Comparison of ENCODE assay signal across 17 cellular contexts in genomic region chr9:126347093-126347492, GRCh38. TPM values are rescaled to one million over a fixed set of nuclear protein-coding genes. Genes with fewer than 3 reads are reported as not detected.
DNase-seq lines count a peak whose midpoint lies in the region; ATAC-seq, FAIRE-seq and TF ChIP-seq lines count a peak whose summit lies in the region.
"Had no signal": no experiment of that assay in that cellular context is flagged by ENCODE, and none has a peak within 500 bp of the region (broad histone marks: within the 10 kb centered on the region; RNA-seq: fewer than 3 reads in every experiment).

No MANE protein-coding gene starts in this region.

- TF ChIP-seq CTCF in breast epithelium (IDR thresholded peaks at IDR 0.05) (no peak), MCF 10A (IDR thresholded peaks at IDR 0.05; ENCODE audit: unreplicated experiment) (no peak), H1 (IDR thresholded peaks at IDR 0.05; ENCODE audit: control extremely low read depth in 1 of 3, insufficient read depth in 1 of 3, low read depth in 1 of 3, low read length in 3 of 3) (no peak), gastrocnemius medialis (IDR thresholded peaks at IDR 0.05 in 4 of 5, conservative IDR thresholded peaks at IDR 0.05 in 1 of 5) (no peak)

- no peak overlapping the region for H3K4ac ChIP-seq in H1 (replicated peaks; ENCODE audit: insufficient read length, low read depth, low read length)

- H3K56ac ChIP-seq in H1 (replicated peaks; ENCODE audit: insufficient read length, low read depth, low read length): no peak overlapping the region

- H2BK5ac ChIP-seq in H1 (ENCODE audit: low read depth, low read length): peak overlapping the region; percentile 73; the same call in 1 of the 2 replicates

- TF ChIP-seq RAD21 in H1 (IDR thresholded peaks at IDR 0.05 in 1 of 2, conservative IDR thresholded peaks at IDR 0.05 in 1 of 2; ENCODE audit: low read depth in 2 of 2, low read length in 2 of 2): no peak

- POLR2A ChIA-PET in MCF 10A (lab: Yijun Ruan, JAX) (no interaction called here), H1 (lab: Charles Lee; ENCODE audit: partially characterized antibody) (no interaction called here)
- POLR2A ChIA-PET in naive thymus-derived CD4-positive, alpha-beta T cell (lab: Charles Lee): no interaction called here

- in situ Hi-C loops in gastrocnemius medialis (cut with MboI; ENCODE audit: low sequenced_read_pairs in 4 of 4): no loop called here

- H3K27ac ChIP-seq in breast epithelium: peak overlapping the region; percentile 48 to 80
- no peak overlapping the region for H3K27ac ChIP-seq in H1 (ENCODE audit: low read depth, low read length)
- H3K27ac ChIP-seq in naive thymus-derived CD4-positive, alpha-beta T cell (ENCODE audit: low read depth, low read length): no peak overlapping the region
- peak overlapping the region; percentile 29 for H3K27ac ChIP-seq in urinary bladder (ENCODE audit: low read depth)
- H3K27ac ChIP-seq in gastrocnemius medialis: peak overlapping the region in 1 of 4 donors; percentile 63
- H3K27ac ChIP-seq: A549 had no signal

- no peak overlapping the region for H4K8ac ChIP-seq in H1 (ENCODE audit: extremely low read depth, insufficient read depth, low read length)

- H3K9me3 ChIP-seq in breast epithelium (peaks cover 0 to 5% of the 10 kb centered on the region in 2 donors), H1 (ENCODE audit: insufficient read depth in 2 of 2, low read depth in 1 of 2, low read length in 1 of 2) (no peaks in the 10 kb centered on the region; a peak in 1 of 4 replicates), gastrocnemius medialis (no peaks in the 10 kb centered on the region)
- H3K9me3 ChIP-seq in naive thymus-derived CD4-positive, alpha-beta T cell (ENCODE audit: control insufficient read depth in 2 of 3, low read length in 3 of 3): no peaks in the 10 kb centered on the region

- CTCF ChIA-PET in MCF 10A (lab: Yijun Ruan, JAX): interaction anchor here (1.4 kb wide), 1 partner anchor 15 kb away, joined by 4 read pairs; no protein-coding TSS in a partner anchor
- CTCF ChIA-PET in H1 (lab: Charles Lee; ENCODE audit: partially characterized antibody): interaction anchor here (0.9 to 1.1 kb wide), 2 partner anchors 59 to 103 kb away, joined by 3 read pairs; no protein-coding TSS in a partner anchor
- CTCF ChIA-PET in naive thymus-derived CD4-positive, alpha-beta T cell (lab: Charles Lee): interaction anchor here (0.7 kb wide), 1 partner anchor 13 kb away, joined by 3 read pairs; no protein-coding TSS in a partner anchor

- no peaks in the 10 kb centered on the region for H3K27me3 Mint-ChIP-seq in MCF 10A (ENCODE audit: insufficient read depth, unreplicated experiment)
- peaks cover 0 to 19% (median 0%) of the 10 kb centered on the region in 5 donors for H3K27me3 Mint-ChIP-seq in naive thymus-derived CD4-positive, alpha-beta T cell
- H3K27me3 Mint-ChIP-seq: activated CD8-positive, alpha-beta T cell treated with anti-CD3 and anti-CD28 coated beads for 36 hours had no signal

- H3K79me1 ChIP-seq in H1 (ENCODE audit: low read depth, low read length): no peaks in the 10 kb centered on the region

- H2BK15ac ChIP-seq in H1 (ENCODE audit: low read length): 0 out of 2 replicates have a peak overlapping the region, but pooled peaks have one; percentile 49

- H3K36me3 ChIP-seq in breast epithelium (no peaks in the 10 kb centered on the region), H1 (ENCODE audit: control insufficient read depth in 2 of 4, insufficient read depth in 4 of 4, low read length in 3 of 4) (no peaks in the 10 kb centered on the region; a peak in 2 of 8 replicates), urinary bladder (ENCODE audit: insufficient read depth) (no peaks in the 10 kb centered on the region), gastrocnemius medialis (peaks cover 0 to 6% of the 10 kb centered on the region in 2 donors)
- no peaks in the 10 kb centered on the region for H3K36me3 ChIP-seq in naive thymus-derived CD4-positive, alpha-beta T cell (ENCODE audit: control insufficient read depth in 2 of 3, insufficient read depth in 3 of 3, low read length in 3 of 3)

- peaks cover 0 to 7% of the 10 kb centered on the region in 2 donors for H3K4me1 ChIP-seq in breast epithelium
- peaks cover 2 to 11% (median 7%) of the 10 kb centered on the region in 4 experiments for H3K4me1 ChIP-seq in H1 (replicated peaks in 1 of 4; ENCODE audit: control insufficient read depth in 3 of 4, insufficient read depth in 4 of 4, low read length in 3 of 4)
- H3K4me1 ChIP-seq in naive thymus-derived CD4-positive, alpha-beta T cell (ENCODE audit: control insufficient read depth in 2 of 2, insufficient read depth in 2 of 2, low read length in 2 of 2): no peaks in the 10 kb centered on the region
- no peaks in the 10 kb centered on the region for H3K4me1 ChIP-seq in urinary bladder (ENCODE audit: insufficient read depth)
- peaks cover 24 to 28% of the 10 kb centered on the region in 2 donors for H3K4me1 ChIP-seq in gastrocnemius medialis
- H3K4me1 ChIP-seq: A549 had no signal

- H3K27me3 ChIP-seq in breast epithelium (no peaks in the 10 kb centered on the region), H1 (replicated peaks in 1 of 4; ENCODE audit: control insufficient read depth in 3 of 4, extremely low read depth in 1 of 4, insufficient read depth in 3 of 4, low read length in 3 of 4) (0 out of 7 replicates have a peak, but pooled peaks cover 0 to 2% (median 0%) of the 10 kb centered on the region in 4 experiments), gastrocnemius medialis (no peaks in the 10 kb centered on the region)
- no peaks in the 10 kb centered on the region for H3K27me3 ChIP-seq in naive thymus-derived CD4-positive, alpha-beta T cell (ENCODE audit: control insufficient read depth in 2 of 2, insufficient read depth in 2 of 2, low read length in 2 of 2)

- FAIRE-seq in H1 (lab: Jason Lieb, UNC): no peak
- FAIRE-seq: A549 had no signal

- intact Hi-C loops in breast epithelium (cut with DNase I; ENCODE audit: low total_unique reads): no loop called here
- intact Hi-C loops in MCF 10A (cut with micrococcal nuclease): no loop called here
- intact Hi-C loops in naive thymus-derived CD4-positive, alpha-beta T cell (cut with micrococcal nuclease): no loop called here
- intact Hi-C loops in gastrocnemius medialis (cut with DNase I; ENCODE audit: low total_unique reads): no loop called here

- no peak for TF ChIP-seq EP300 in H1 (IDR thresholded peaks at IDR 0.05; ENCODE audit: borderline replicate concordance in 1 of 2, low read depth in 2 of 2, low read length in 2 of 2)

- BruUV-seq in MCF 10A (replicated peaks; lab: Mats Ljungman, UMichigan): no TSS peak

- H3K14ac ChIP-seq in H1 (ENCODE audit: insufficient read length): no peak overlapping the region

- H3K23me2 ChIP-seq in H1 (ENCODE audit: low read depth, low read length): no peaks in the 10 kb centered on the region; the same call in 1 of the 2 replicates

- H2BK12ac ChIP-seq in H1 (ENCODE audit: low read depth, low read length): 0 out of 2 replicates have a peak overlapping the region, but pooled peaks have one; percentile 82

- peak overlapping the region; percentile 52; the same call in 1 of the 2 replicates for H3K18ac ChIP-seq in H1 (ENCODE audit: extremely low read depth, low read length)

- H3K9me3 Mint-ChIP-seq in MCF 10A (ENCODE audit: unreplicated experiment): no peaks in the 10 kb centered on the region
- H3K9me3 Mint-ChIP-seq in naive thymus-derived CD4-positive, alpha-beta T cell: peaks cover 0 to 18% (median 7%) of the 10 kb centered on the region in 11 donors

- no peak overlapping the region for H3K4me3 Mint-ChIP-seq in MCF 10A (ENCODE audit: unreplicated experiment)
- no peak overlapping the region for H3K4me3 Mint-ChIP-seq in naive thymus-derived CD4-positive, alpha-beta T cell
- H3K4me3 Mint-ChIP-seq: activated CD8-positive, alpha-beta T cell treated with anti-CD3 and anti-CD28 coated beads for 36 hours had no signal

- H3K4me1 Mint-ChIP-seq in MCF 10A (ENCODE audit: insufficient read depth, unreplicated experiment): peaks cover 12% of the 10 kb centered on the region
- peaks cover 0 to 10% (median 5%) of the 10 kb centered on the region in 7 donors for H3K4me1 Mint-ChIP-seq in naive thymus-derived CD4-positive, alpha-beta T cell

- TF ChIP-seq POLR2A in breast epithelium (IDR thresholded peaks at IDR 0.05) (no peak), H1 (IDR thresholded peaks at IDR 0.05; ENCODE audit: control extremely low read depth in 1 of 2, low read depth in 2 of 2, low read length in 2 of 2) (no peak), gastrocnemius medialis (IDR thresholded peaks at IDR 0.05) (no peak)

- DNase-seq in breast epithelium (ENCODE audit: low spot score in 2 of 2) (no peak), MCF 10A (ENCODE audit: unreplicated experiment) (no peak), H1 (ENCODE audit: low read depth in 1 of 2, low spot score in 2 of 2) (no peak), NCI-H748 (lab: John Stamatoyannopoulos, UW; ENCODE audit: unreplicated experiment) (no peak), gastrocnemius medialis (no peak)
- no peak for DNase-seq in naive thymus-derived CD4-positive, alpha-beta T cell
- DNase-seq: activated CD8-positive, alpha-beta T cell treated with anti-CD3 and anti-CD28 coated beads for 36 hours; anterior cingulate cortex; COR-L47; GF-D8; KG1; NCI-H2029 treated with DMSO at 0.1 percent for 48 hours; NCI-H774; stimulated activated CD4-positive, alpha-beta T cell treated with anti-CD3 and anti-CD28 coated beads, Interleukin-2, amount 100 ng/mL, for 24 hours had no signal

- 0 out of 2 replicates have a peak overlapping the region, but pooled peaks have one; percentile 44 for H2AK5ac ChIP-seq in H1 (ENCODE audit: low read depth, low read length)

- peaks cover 5% of the 10 kb centered on the region for H3K36me3 Mint-ChIP-seq in MCF 10A (ENCODE audit: insufficient read depth, unreplicated experiment)
- H3K36me3 Mint-ChIP-seq in naive thymus-derived CD4-positive, alpha-beta T cell: peaks cover 2 to 48% (median 28%) of the 10 kb centered on the region in 5 donors

- WGBS in H1 (ENCODE audit: extremely low coverage in 1 of 2, insufficient coverage in 1 of 2, insufficient read length in 1 of 2, insufficient replicate concordance in 2 of 2, low coverage in 1 of 2, low lambda C conversion rate in 2 of 2, missing lambda C conversion rate in 1 of 2), 2 experiments: 88% methylated on average over 5 of the region's 5 CpGs; no CpG with 5 or more reads in 1 of the 2 experiments
- 89% methylated on average over 5 of the region's 5 CpGs for WGBS in urinary bladder

- H3K27ac Mint-ChIP-seq in MCF 10A (ENCODE audit: low read depth, unreplicated experiment): no peak overlapping the region
- peak overlapping the region in 1 of 9 donors; percentile 16 for H3K27ac Mint-ChIP-seq in naive thymus-derived CD4-positive, alpha-beta T cell
- H3K27ac Mint-ChIP-seq: activated CD8-positive, alpha-beta T cell treated with anti-CD3 and anti-CD28 coated beads for 36 hours had no signal

- H4K20me1 ChIP-seq in H1 (replicated peaks in 1 of 2; ENCODE audit: control insufficient read depth in 1 of 2, insufficient read depth in 2 of 2, low read length in 2 of 2): no peaks in the 10 kb centered on the region

- H3K4me2 ChIP-seq in H1 (ENCODE audit: insufficient read depth in 1 of 2, low read depth in 2 of 2, low read length in 2 of 2): no peak overlapping the region; a peak in 1 of 4 replicates
- H3K4me2 ChIP-seq: A549 had no signal

- no peak overlapping the region for H3K23ac ChIP-seq in H1 (ENCODE audit: insufficient read length)

- H2AFZ ChIP-seq in H1 (ENCODE audit: low read length): no peak overlapping the region

- peak overlapping the region; percentile 21; the same call in 1 of the 2 replicates for H2BK20ac ChIP-seq in H1 (ENCODE audit: low read length)

- no peaks in the 10 kb centered on the region for H3K79me2 ChIP-seq in H1 (ENCODE audit: control insufficient read depth in 1 of 2, insufficient read depth in 2 of 2, low read length in 2 of 2)

- H2BK120ac ChIP-seq in H1 (replicated peaks; ENCODE audit: low read depth, low read length): no peak overlapping the region

- no peak overlapping the region for H3K4me3 ChIP-seq in breast epithelium
- H3K4me3 ChIP-seq in H1 (ENCODE audit: extremely low read depth in 1 of 4, insufficient read depth in 2 of 4, low read depth in 3 of 4, low read length in 4 of 4): no peak overlapping the region
- no peak overlapping the region for H3K4me3 ChIP-seq in naive thymus-derived CD4-positive, alpha-beta T cell (ENCODE audit: low read length)
- H3K4me3 ChIP-seq in urinary bladder (ENCODE audit: low read depth, low read length): no peak overlapping the region
- H3K4me3 ChIP-seq in gastrocnemius medialis: no peak overlapping the region
- H3K4me3 ChIP-seq: A549 had no signal

- no peak overlapping the region for H4K91ac ChIP-seq in H1 (replicated peaks; ENCODE audit: insufficient read length, low read length)

- peak; percentile 49 for ATAC-seq in naive thymus-derived CD4-positive, alpha-beta T cell
- ATAC-seq in HG03135 (IDR thresholded peaks at IDR 0.05; ENCODE audit: unreplicated experiment): no peak
- ATAC-seq in gastrocnemius medialis: no peak
- ATAC-seq: A549; activated CD8-positive, alpha-beta T cell treated with anti-CD3 and anti-CD28 coated beads for 36 hours had no signal

- no peak overlapping the region for H4K5ac ChIP-seq in H1 (ENCODE audit: insufficient read length, low read depth, low read length)

- H3K9ac ChIP-seq in H1 (replicated peaks in 1 of 4; ENCODE audit: extremely low read depth in 1 of 4, low read depth in 3 of 4, low read length in 3 of 4): no peak overlapping the region

RNA-seq across cellular contexts. Expression of gene MVB12B, which starts 20.5 kb away (rescaled TPM):
- total RNA-seq in breast epithelium (10 to 100 TPM in 1 of 3 donors, 1 to 10 TPM in 2; 8.2 to 12.6 (median 9.9) TPM), MCF 10A (2022) (4.1 and 5.5 TPM in 2 replicates), urinary bladder (12.2 TPM), gastrocnemius medialis (10 to 100 TPM in 2 of 4 donors, 1 to 10 TPM in 2; 6.1 to 18.0 (median 13.2) TPM)
- total RNA-seq in H1 (2021; fragmentation: NEBNext Ultra II Directional; extraction: Animal tissue kit (Norgen Biotek cat#: 25700)): 5.0 and 5.9 TPM in 2 replicates
- polyA plus RNA-seq in H1 (2011; rRNA removed) (2.6 and 3.7 TPM in 2 replicates), urinary bladder (13.5 TPM)
- 3.0 TPM for polyA plus RNA-seq in H1 (2011; cell fraction: cytosol; rRNA removed)
- 5.0 TPM for polyA plus RNA-seq in H1 (2011; cell fraction: nucleus; rRNA removed)
- 3.1 to 4.5 TPM (median 3.4 TPM) in 4 replicates for polyA plus RNA-seq in H1 (2012, experiment 1 of 2)
- 3.0 TPM for polyA plus RNA-seq in H1 (2012, experiment 2 of 2)
- polyA plus RNA-seq in H1 (2013, experiment 1 of 2): 2.8 TPM
- 2.6 TPM for polyA plus RNA-seq in H1 (2013, experiment 2 of 2)
- polyA minus RNA-seq in H1 (2011; rRNA and poly(A)+ RNA removed): 4.5 and 4.6 TPM in 2 replicates
- polyA minus RNA-seq in H1 (2011; cell fraction: cytosol; rRNA and poly(A)+ RNA removed): 6.5 TPM
- polyA minus RNA-seq in H1 (2011; cell fraction: nucleus; rRNA and poly(A)+ RNA removed): 9.8 TPM
- 1 to 10 TPM; 3.0 to 9.7 (median 4.2) TPM for total RNA-seq in naive thymus-derived CD4-positive, alpha-beta T cell
- 1 to 10 TPM; 1.6 to 2.3 TPM for polyA plus RNA-seq in naive thymus-derived CD4-positive, alpha-beta T cell

Comparison
In these comparisons a context has a peak if more than half of its experiments do, and no peak if none do; other contexts are left out.
1. H3K27ac ChIP-seq: peak in breast epithelium (2 of 2) and urinary bladder (single experiment); none in H1 (single experiment) and naive thymus-derived CD4-positive, alpha-beta T cell (single experiment).